ENCODE assay signal across 21 cellular contexts in the genomic region with DNA sequence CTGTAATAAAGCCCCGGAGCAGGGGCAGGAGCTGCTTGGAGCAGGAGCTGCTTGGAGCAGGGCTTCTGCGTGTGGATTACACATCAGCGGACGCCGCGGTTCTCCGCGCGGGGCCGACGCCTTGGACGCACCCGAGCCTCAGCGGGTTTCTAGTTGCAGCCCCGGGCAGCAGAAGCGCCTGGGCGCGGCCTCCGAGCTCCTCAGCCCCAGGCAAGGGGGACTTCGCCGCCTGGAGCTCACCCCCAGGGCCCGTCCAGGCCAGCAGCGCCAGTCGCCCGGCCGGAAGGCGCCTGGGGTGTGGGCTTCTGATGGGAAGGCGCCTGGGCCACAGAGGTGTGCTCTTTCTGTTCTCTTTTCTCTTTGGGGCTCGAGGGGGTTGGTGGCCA. TPM values are rescaled to one million over a fixed set of nuclear protein-coding genes. Genes with fewer than 3 reads are reported as not detected.
DNase-seq lines count a peak whose midpoint lies in the region; ATAC-seq and TF ChIP-seq lines count a peak whose summit lies in the region.
"Had no signal": no experiment of that assay in that cellular context is flagged by ENCODE, and none has a peak within 500 bp of the region (broad histone marks: within the 10 kb centered on the region; RNA-seq: fewer than 3 reads in every experiment).

No MANE protein-coding gene starts in this region.

- no peak for ATAC-seq in GM19395 (IDR thresholded peaks at IDR 0.05; ENCODE audit: unreplicated experiment)
- no peak for ATAC-seq in HG02840 (IDR thresholded peaks at IDR 0.05; ENCODE audit: low FRiP score, unreplicated experiment)
- ATAC-seq: activated CD8-positive, alpha-beta T cell treated with anti-CD3 and anti-CD28 coated beads, Interleukin-2, amount 10 ng/mL, durations not matched to agents 7 days and 5 days; HCT116; heart left ventricle; left cardiac atrium; natural killer cell treated with Interleukin-12 subunit alpha and Interleukin-12 subunit beta and Interleukin-15 and Interleukin-18, amount 100 ng/mL, for 72 hours had no signal

- H3K9me3 ChIP-seq in SJSA1 (replicated peaks), result no peaks in the 10 kb centered on the region
- H3K9me3 ChIP-seq: heart left ventricle had no signal

- H3K4me3 Mint-ChIP-seq in neural crest cell, result peak overlapping the region; percentile 13
- H3K4me3 Mint-ChIP-seq: activated CD8-positive, alpha-beta T cell treated with anti-CD3 and anti-CD28 coated beads, Interleukin-2, amount 10 ng/mL, durations not matched to agents 7 days and 5 days; natural killer cell treated with Interleukin-12 subunit alpha and Interleukin-12 subunit beta and Interleukin-15 and Interleukin-18, amount 100 ng/mL, for 72 hours had no signal

- no peaks in the 10 kb centered on the region for H3K4me1 Mint-ChIP-seq in neural crest cell

- no peaks in the 10 kb centered on the region for H3K9me3 Mint-ChIP-seq in neural crest cell
- H3K9me3 Mint-ChIP-seq: natural killer cell treated with Interleukin-12 subunit alpha and Interleukin-12 subunit beta and Interleukin-15 and Interleukin-18, amount 100 ng/mL, for 72 hours had no signal

- H3K4me1 ChIP-seq in SJSA1 (replicated peaks), result peaks cover 45% of the 10 kb centered on the region

- no peak overlapping the region for H3K27ac Mint-ChIP-seq in neural crest cell (ENCODE audit: unreplicated experiment)
- H3K27ac Mint-ChIP-seq: activated CD8-positive, alpha-beta T cell treated with anti-CD3 and anti-CD28 coated beads, Interleukin-2, amount 10 ng/mL, durations not matched to agents 7 days and 5 days; natural killer cell treated with Interleukin-12 subunit alpha and Interleukin-12 subunit beta and Interleukin-15 and Interleukin-18, amount 100 ng/mL, for 72 hours had no signal

- H3K36me3 ChIP-seq in SJSA1, result peaks cover 84% of the 10 kb centered on the region
- H3K36me3 ChIP-seq: heart left ventricle had no signal

- H3K36me3 Mint-ChIP-seq in neural crest cell (ENCODE audit: low read depth), result peaks cover 2% of the 10 kb centered on the region
- H3K36me3 Mint-ChIP-seq: natural killer cell treated with Interleukin-12 subunit alpha and Interleukin-12 subunit beta and Interleukin-15 and Interleukin-18, amount 100 ng/mL, for 72 hours had no signal

- no peaks in the 10 kb centered on the region for H3K27me3 ChIP-seq in SJSA1 (replicated peaks)

- DNase-seq in AG08396 (ENCODE audit: low spot score), result peak; percentile 50
- no peak for DNase-seq in SJSA1 (ENCODE audit: low read depth in 1 of 2, low spot score in 2 of 2)
- peak; percentile 77 for DNase-seq in fibroblast of villous mesenchyme (ENCODE audit: low read depth)
- no peak for DNase-seq in neural crest cell (ENCODE audit: low read depth, low spot score)
- DNase-seq in NOMO-1 (lab: John Stamatoyannopoulos, UW; ENCODE audit: unreplicated experiment in 2 of 2), result no peak
- DNase-seq in activated CD4-positive, alpha-beta T cell treated with anti-CD3 and anti-CD28 coated beads, Interleukin-2, amount 50 U/mL, for 4 hours, result no peak
- DNase-seq: activated CD8-positive, alpha-beta T cell treated with anti-CD3 and anti-CD28 coated beads, Interleukin-2, amount 10 ng/mL, durations not matched to agents 7 days and 5 days; activated effector memory CD4-positive, alpha-beta T cell treated with anti-CD3 and anti-CD28 coated beads, Interleukin-2, amount 50 U/mL, for 16 hours; AML-193; KBM-7; left cardiac atrium; NCI-H1105 treated with DMSO at 0.1 percent for 48 hours; NK-92 treated with Interleukin-12 subunit alpha and Interleukin-12 subunit beta, amount 100 ng/mL, for 24 hours; SHP77; stimulated activated naive CD4-positive, alpha-beta T cell had no signal

- peak overlapping the region; percentile 68 for H3K4me3 ChIP-seq in SJSA1
- peak overlapping the region; percentile 96 for H3K4me3 ChIP-seq in fibroblast of villous mesenchyme (ENCODE audit: low read depth, low read length)

- TF ChIP-seq CTCF in fibroblast of villous mesenchyme (IDR thresholded peaks at IDR 0.05; ENCODE audit: insufficient read depth, low read depth, low read length) (no peak), neural crest cell (conservative IDR thresholded peaks at IDR 0.05) (no peak)

- peak overlapping the region; percentile 79 for H3K27ac ChIP-seq in SJSA1

- H3K27me3 Mint-ChIP-seq in neural crest cell (ENCODE audit: low read depth), result peaks cover 97% of the 10 kb centered on the region

RNA-seq across cellular contexts. Expression of a gene that starts 6.3 kb away (rescaled TPM):
- 25.7 and 34.7 TPM in 2 replicates for total RNA-seq in SJSA1 (2014; rRNA removed; shearing (Covaris generic))
- 5.2 and 10.3 TPM in 2 replicates for total RNA-seq in fibroblast of villous mesenchyme
- total RNA-seq in neural crest cell, result not detected in 2 replicates
- total RNA-seq: activated CD8-positive, alpha-beta T cell treated with anti-CD3 and anti-CD28 coated beads, Interleukin-2, amount 10 ng/mL, durations not matched to agents 7 days and 5 days; natural killer cell treated with Interleukin-12 subunit alpha and Interleukin-12 subunit beta and Interleukin-15 and Interleukin-18, amount 100 ng/mL, for 72 hours; skeletal muscle tissue had no signal

RNA-seq across cellular contexts. Expression of a gene that starts 38.4 kb away (rescaled TPM):
- 9.4 and 11.7 TPM in 2 replicates for total RNA-seq in SJSA1 (2014; rRNA removed; shearing (Covaris generic))
- 11.6 and 14.7 TPM in 2 replicates for total RNA-seq in fibroblast of villous mesenchyme
- 14.0 and 16.8 TPM in 2 replicates for total RNA-seq in neural crest cell

RNA-seq across cellular contexts. Expression of a gene that starts 50.0 kb away (rescaled TPM):
- 3.9 and 5.5 TPM in 2 replicates for total RNA-seq in SJSA1 (2014; rRNA removed; shearing (Covaris generic))
- 0.64 TPM in 1 of 2 replicates, not detected in the other for total RNA-seq in fibroblast of villous mesenchyme
- total RNA-seq in neural crest cell, result 0.11 TPM in 1 of 2 replicates, not detected in the other
- total RNA-seq: activated CD8-positive, alpha-beta T cell treated with anti-CD3 and anti-CD28 coated beads, Interleukin-2, amount 10 ng/mL, durations not matched to agents 7 days and 5 days; natural killer cell treated with Interleukin-12 subunit alpha and Interleukin-12 subunit beta and Interleukin-15 and Interleukin-18, amount 100 ng/mL, for 72 hours had no signal

Comparison
In these comparisons a context has a peak if more than half of its experiments do, and no peak if none do; other contexts are left out.
1. DNase-seq: peak in AG08396 (single experiment) and fibroblast of villous mesenchyme (single experiment); none in SJSA1 (0 of 2), neural crest cell (single experiment), NOMO-1 (0 of 2) and activated CD4-positive, alpha-beta T cell treated with anti-CD3 and anti-CD28 coated beads, Interleukin-2, amount 50 U/mL, for 4 hours (0 of 2).